In genomic region chr6:158910484-158911075, GRCh38 we compare ENCODE assay signal across 8 cellular contexts.
DNase-seq lines count a peak whose midpoint lies in the region; ATAC-seq, FAIRE-seq and TF ChIP-seq lines count a peak whose summit lies in the region.

No MANE protein-coding gene starts in this region.

- TF ChIP-seq POLR2A in GM12891 (IDR thresholded peaks at IDR 0.05; ENCODE audit: low read depth, low read length) = peak; percentile 43; the same call in 1 of the 2 replicates

- DNase-seq in GM12891 (ENCODE audit: insufficient read length, low spot score) = no peak
- DNase-seq in T-helper 2 cell treated with Interferon-gamma antibody and Interleukin-4, amounts not matched to agents 5 μg/mL and 100 μg/mL, for 36 hours (ENCODE audit: low spot score) = no peak
- peak; percentile 9 for DNase-seq in medulla oblongata (ENCODE audit: extremely low spot score)
- no peak for DNase-seq in Right ventricle myocardium inferior (ENCODE audit: missing footprints)
- no peak for DNase-seq in NCI-H345 treated with DMSO at 0.1 percent for 48 hours (lab: John Stamatoyannopoulos, UW; ENCODE audit: unreplicated experiment)
- DNase-seq in activated CD8-positive, alpha-beta memory T cell treated with anti-CD3 and anti-CD28 coated beads, Interleukin-2, amount 50 U/mL, for 48 hours = no peak

- no peak overlapping the region for H3K27ac Mint-ChIP-seq in T-helper 2 cell treated with Interferon-gamma antibody and Interleukin-4, amounts not matched to agents 5 μg/mL and 100 μg/mL, for 36 hours

- H3K36me3 Mint-ChIP-seq in T-helper 2 cell treated with Interferon-gamma antibody and Interleukin-4, amounts not matched to agents 5 μg/mL and 100 μg/mL, for 36 hours (ENCODE audit: low read depth) = peaks cover 5% of the 10 kb centered on the region

- peak; percentile 89 for FAIRE-seq in GM12891 (lab: Jason Lieb, UNC)

- H3K4me1 Mint-ChIP-seq in T-helper 2 cell treated with Interferon-gamma antibody and Interleukin-4, amounts not matched to agents 5 μg/mL and 100 μg/mL, for 36 hours (ENCODE audit: low read depth) = peaks cover 24% of the 10 kb centered on the region

- no peaks in the 10 kb centered on the region for H3K27me3 Mint-ChIP-seq in T-helper 2 cell treated with Interferon-gamma antibody and Interleukin-4, amounts not matched to agents 5 μg/mL and 100 μg/mL, for 36 hours (ENCODE audit: low read depth)

- peaks cover 15% of the 10 kb centered on the region for H3K9me3 Mint-ChIP-seq in T-helper 2 cell treated with Interferon-gamma antibody and Interleukin-4, amounts not matched to agents 5 μg/mL and 100 μg/mL, for 36 hours

- H3K4me3 Mint-ChIP-seq in T-helper 2 cell treated with Interferon-gamma antibody and Interleukin-4, amounts not matched to agents 5 μg/mL and 100 μg/mL, for 36 hours = peak overlapping the region; percentile 55

- ATAC-seq in HG02610 (IDR thresholded peaks at IDR 0.05; ENCODE audit: unreplicated experiment) = peak; percentile 46
- ATAC-seq in HG03571 (IDR thresholded peaks at IDR 0.05; ENCODE audit: unreplicated experiment) = no peak
- ATAC-seq in Right ventricle myocardium inferior = no peak

- intact Hi-C loops in Right ventricle myocardium inferior (cut with DNase I) = no loop called here

TF ChIP-seq in GM12891, 5 proteins besides CTCF, POLR2A, EP300 and RAD21:
- TF ChIP-seq POU2F2 (IDR thresholded peaks at IDR 0.05; ENCODE audit: low read depth, low read length) = no peak
- TF ChIP-seq SPI1 (IDR thresholded peaks at IDR 0.05; ENCODE audit: low read depth, low read length) = peak; percentile 91
